ENCODE assay signal across 1 cellular context in the genomic region with DNA sequence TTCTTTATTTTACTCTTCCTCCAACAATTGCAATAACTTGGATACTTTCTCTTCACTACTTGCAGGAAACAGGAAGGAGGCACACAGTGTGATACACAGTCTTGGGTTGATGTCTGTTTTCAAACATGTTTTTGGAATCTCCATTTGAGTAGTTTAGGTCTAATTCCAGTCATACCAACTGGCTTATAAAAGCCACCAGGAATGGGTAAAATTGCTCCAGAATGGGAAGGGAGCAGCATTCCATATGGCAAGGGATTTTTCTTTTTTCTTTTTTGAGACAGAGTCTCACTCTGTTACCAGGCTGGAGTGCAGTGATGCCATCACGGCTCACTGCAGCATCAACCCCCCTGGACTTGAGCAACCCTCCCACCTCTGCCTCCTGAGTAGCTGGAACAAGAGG.
TF ChIP-seq lines count a peak whose summit lies in the region.

No MANE protein-coding gene starts in this region.

TF ChIP-seq in GM23338, 12 proteins besides CTCF, POLR2A, EP300 and RAD21 (continued from another document):
- TF ChIP-seq, protein P1, sequence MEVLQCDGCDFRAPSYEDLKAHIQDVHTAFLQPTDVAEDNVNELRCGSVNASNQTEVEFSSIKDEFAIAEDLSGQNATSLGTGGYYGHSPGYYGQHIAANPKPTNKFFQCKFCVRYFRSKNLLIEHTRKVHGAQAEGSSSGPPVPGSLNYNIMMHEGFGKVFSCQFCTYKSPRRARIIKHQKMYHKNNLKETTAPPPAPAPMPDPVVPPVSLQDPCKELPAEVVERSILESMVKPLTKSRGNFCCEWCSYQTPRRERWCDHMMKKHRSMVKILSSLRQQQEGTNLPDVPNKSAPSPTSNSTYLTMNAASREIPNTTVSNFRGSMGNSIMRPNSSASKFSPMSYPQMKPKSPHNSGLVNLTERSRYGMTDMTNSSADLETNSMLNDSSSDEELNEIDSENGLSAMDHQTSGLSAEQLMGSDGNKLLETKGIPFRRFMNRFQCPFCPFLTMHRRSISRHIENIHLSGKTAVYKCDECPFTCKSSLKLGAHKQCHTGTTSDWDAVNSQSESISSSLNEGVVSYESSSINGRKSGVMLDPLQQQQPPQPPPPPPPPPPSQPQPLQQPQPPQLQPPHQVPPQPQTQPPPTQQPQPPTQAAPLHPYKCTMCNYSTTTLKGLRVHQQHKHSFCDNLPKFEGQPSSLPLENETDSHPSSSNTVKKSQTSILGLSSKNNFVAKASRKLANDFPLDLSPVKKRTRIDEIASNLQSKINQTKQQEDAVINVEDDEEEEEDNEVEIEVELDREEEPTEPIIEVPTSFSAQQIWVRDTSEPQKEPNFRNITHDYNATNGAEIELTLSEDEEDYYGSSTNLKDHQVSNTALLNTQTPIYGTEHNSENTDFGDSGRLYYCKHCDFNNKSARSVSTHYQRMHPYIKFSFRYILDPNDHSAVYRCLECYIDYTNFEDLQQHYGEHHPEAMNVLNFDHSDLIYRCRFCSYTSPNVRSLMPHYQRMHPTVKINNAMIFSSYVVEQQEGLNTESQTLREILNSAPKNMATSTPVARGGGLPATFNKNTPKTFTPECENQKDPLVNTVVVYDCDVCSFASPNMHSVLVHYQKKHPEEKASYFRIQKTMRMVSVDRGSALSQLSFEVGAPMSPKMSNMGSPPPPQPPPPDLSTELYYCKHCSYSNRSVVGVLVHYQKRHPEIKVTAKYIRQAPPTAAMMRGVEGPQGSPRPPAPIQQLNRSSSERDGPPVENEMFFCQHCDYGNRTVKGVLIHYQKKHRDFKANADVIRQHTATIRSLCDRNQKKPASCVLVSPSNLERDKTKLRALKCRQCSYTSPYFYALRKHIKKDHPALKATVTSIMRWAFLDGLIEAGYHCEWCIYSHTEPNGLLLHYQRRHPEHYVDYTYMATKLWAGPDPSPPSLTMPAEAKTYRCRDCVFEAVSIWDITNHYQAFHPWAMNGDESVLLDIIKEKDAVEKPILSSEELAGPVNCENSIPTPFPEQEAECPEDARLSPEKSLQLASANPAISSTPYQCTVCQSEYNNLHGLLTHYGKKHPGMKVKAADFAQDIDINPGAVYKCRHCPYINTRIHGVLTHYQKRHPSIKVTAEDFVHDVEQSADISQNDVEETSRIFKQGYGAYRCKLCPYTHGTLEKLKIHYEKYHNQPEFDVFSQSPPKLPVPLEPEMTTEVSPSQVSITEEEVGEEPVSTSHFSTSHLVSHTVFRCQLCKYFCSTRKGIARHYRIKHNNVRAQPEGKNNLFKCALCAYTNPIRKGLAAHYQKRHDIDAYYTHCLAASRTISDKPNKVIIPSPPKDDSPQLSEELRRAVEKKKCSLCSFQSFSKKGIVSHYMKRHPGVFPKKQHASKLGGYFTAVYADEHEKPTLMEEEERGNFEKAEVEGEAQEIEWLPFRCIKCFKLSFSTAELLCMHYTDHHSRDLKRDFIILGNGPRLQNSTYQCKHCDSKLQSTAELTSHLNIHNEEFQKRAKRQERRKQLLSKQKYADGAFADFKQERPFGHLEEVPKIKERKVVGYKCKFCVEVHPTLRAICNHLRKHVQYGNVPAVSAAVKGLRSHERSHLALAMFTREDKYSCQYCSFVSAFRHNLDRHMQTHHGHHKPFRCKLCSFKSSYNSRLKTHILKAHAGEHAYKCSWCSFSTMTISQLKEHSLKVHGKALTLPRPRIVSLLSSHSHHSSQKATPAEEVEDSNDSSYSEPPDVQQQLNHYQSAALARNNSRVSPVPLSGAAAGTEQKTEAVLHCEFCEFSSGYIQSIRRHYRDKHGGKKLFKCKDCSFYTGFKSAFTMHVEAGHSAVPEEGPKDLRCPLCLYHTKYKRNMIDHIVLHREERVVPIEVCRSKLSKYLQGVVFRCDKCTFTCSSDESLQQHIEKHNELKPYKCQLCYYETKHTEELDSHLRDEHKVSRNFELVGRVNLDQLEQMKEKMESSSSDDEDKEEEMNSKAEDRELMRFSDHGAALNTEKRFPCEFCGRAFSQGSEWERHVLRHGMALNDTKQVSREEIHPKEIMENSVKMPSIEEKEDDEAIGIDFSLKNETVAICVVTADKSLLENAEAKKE (CRISPR knock-in tag; IDR thresholded peaks at IDR 0.05): no peak
- no peak for TF ChIP-seq POLR2AphosphoS5 (IDR thresholded peaks at IDR 0.05; ENCODE audit: low read depth)
- TF ChIP-seq, protein P2, sequence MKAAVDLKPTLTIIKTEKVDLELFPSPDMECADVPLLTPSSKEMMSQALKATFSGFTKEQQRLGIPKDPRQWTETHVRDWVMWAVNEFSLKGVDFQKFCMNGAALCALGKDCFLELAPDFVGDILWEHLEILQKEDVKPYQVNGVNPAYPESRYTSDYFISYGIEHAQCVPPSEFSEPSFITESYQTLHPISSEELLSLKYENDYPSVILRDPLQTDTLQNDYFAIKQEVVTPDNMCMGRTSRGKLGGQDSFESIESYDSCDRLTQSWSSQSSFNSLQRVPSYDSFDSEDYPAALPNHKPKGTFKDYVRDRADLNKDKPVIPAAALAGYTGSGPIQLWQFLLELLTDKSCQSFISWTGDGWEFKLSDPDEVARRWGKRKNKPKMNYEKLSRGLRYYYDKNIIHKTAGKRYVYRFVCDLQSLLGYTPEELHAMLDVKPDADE (IDR thresholded peaks at IDR 0.05): no peak
- no peak for TF ChIP-seq JUNB (IDR thresholded peaks at IDR 0.05; ENCODE audit: unreplicated experiment)
